26 cellular contexts compared by ENCODE assay signal in the genomic region with DNA sequence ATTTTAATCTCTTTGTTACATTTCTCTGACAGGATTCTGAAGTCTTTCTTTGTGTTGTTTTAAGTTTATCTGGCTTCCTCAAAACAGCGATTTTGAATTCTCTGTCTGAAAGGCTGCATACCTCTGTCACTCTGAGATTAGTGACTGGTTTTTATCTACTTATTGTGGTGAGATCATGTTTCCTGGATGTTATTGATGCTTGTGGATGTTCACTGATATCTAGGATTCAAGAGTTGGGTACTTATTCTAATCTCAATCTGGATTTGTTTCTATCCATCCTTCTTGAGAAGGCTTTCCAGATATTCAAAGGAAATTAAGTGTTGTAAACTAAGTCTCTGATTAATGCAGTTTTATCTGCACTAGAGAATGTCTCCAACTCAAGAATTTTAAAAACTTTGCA.
"Had no signal": no experiment of that assay in that cellular context is flagged by ENCODE, and none has a peak within 500 bp of the region (broad histone marks: within the 10 kb centered on the region; RNA-seq: fewer than 3 reads in every experiment).

No MANE protein-coding gene starts in this region.

- H3K36me3 Mint-ChIP-seq: activated naive CD8-positive, alpha-beta T cell treated with anti-CD3 and anti-CD28 coated beads, Interleukin-2, amount 10 ng/mL, durations not matched to agents 7 days and 5 days; stimulated activated memory B cell treated with anti-CD40 and anti-IgM and Interleukin-4, amounts not matched to agents 10 μg/mL and 1 μg/mL and 100 μg/mL, for 72 hours had no signal

- H3K4me3 Mint-ChIP-seq: activated naive CD4-positive, alpha-beta T cell treated with anti-CD3 and anti-CD28 coated beads for 36 hours; activated naive CD8-positive, alpha-beta T cell treated with anti-CD3 and anti-CD28 coated beads, Interleukin-2, amount 10 ng/mL, durations not matched to agents 7 days and 5 days; dendritic cell treated with granulocyte-macrophage colony-stimulating factor and Interleukin-4, amounts not matched to agents 40 ng/mL and 50 ng/mL, for 4 days; immature natural killer cell; natural killer cell treated with Interleukin-12 subunit alpha and Interleukin-12 subunit beta and Interleukin-15 and Interleukin-18, amount 100 ng/mL, for 72 hours; stimulated activated memory B cell treated with anti-CD40 and anti-IgM and Interleukin-4, amounts not matched to agents 10 μg/mL and 1 μg/mL and 100 μg/mL, for 72 hours had no signal

- FAIRE-seq: endometrium, frontal cortex, urothelium cell line had no signal

- H3K27ac ChIP-seq: body of pancreas, hepatocyte, left ventricle myocardium inferior, ovary, right lobe of liver, skin epidermis, stomach, transverse colon had no signal

- H3K36me3 ChIP-seq: left ventricle myocardium inferior, ovary, right lobe of liver, stomach, transverse colon had no signal

- H3K79me2 ChIP-seq: hepatocyte had no signal

- H3K4me3 ChIP-seq: body of pancreas, hepatocyte, left ventricle myocardium inferior, ovary, right lobe of liver, skin epidermis, stomach, transverse colon had no signal

- H3K9me3 ChIP-seq: body of pancreas, ovary, right lobe of liver, transverse colon had no signal

- H3K27me3 Mint-ChIP-seq: activated naive CD8-positive, alpha-beta T cell treated with anti-CD3 and anti-CD28 coated beads, Interleukin-2, amount 10 ng/mL, durations not matched to agents 7 days and 5 days; dendritic cell treated with granulocyte-macrophage colony-stimulating factor and Interleukin-4, amounts not matched to agents 40 ng/mL and 50 ng/mL, for 4 days; natural killer cell treated with Interleukin-12 subunit alpha and Interleukin-12 subunit beta and Interleukin-15 and Interleukin-18, amount 100 ng/mL, for 72 hours; stimulated activated memory B cell treated with anti-CD40 and anti-IgM and Interleukin-4, amounts not matched to agents 10 μg/mL and 1 μg/mL and 100 μg/mL, for 72 hours had no signal

- H3K4me2 ChIP-seq: hepatocyte had no signal

- ATAC-seq: body of pancreas; natural killer cell treated with Interleukin-12 subunit alpha and Interleukin-12 subunit beta and Interleukin-15 and Interleukin-18, amount 100 ng/mL, for 72 hours; right lobe of liver; stimulated activated memory B cell treated with anti-CD40 and anti-IgM and Interleukin-4, amounts not matched to agents 10 μg/mL and 1 μg/mL and 100 μg/mL, for 72 hours had no signal

- H3K4me1 ChIP-seq: body of pancreas, left ventricle myocardium inferior, right lobe of liver, stomach, transverse colon had no signal

- DNase-seq: activated CD4-positive, alpha-beta T cell treated with anti-CD3 and anti-CD28 coated beads for 4 hours; activated CD4-positive, alpha-beta T cell treated with anti-CD3 and anti-CD28 coated beads, Interleukin-2, amount 50 U/mL, for 48 hours; activated CD4-positive, CD25-positive, alpha-beta regulatory T cell; activated naive CD4-positive, alpha-beta T cell treated with anti-CD3 and anti-CD28 coated beads for 36 hours; activated naive CD8-positive, alpha-beta T cell treated with anti-CD3 and anti-CD28 coated beads, Interleukin-2, amount 10 ng/mL, durations not matched to agents 7 days and 5 days; activated T-cell treated with anti-CD3 and anti-CD28 coated beads, Interleukin-2, amount 50 U/mL, for 48 hours; amygdala; body of pancreas; effector CD4-positive, alpha-beta T cell; glutamatergic neuron; immature natural killer cell; left ventricle myocardium inferior; ovary; right lobe of liver; stimulated activated CD4-positive, alpha-beta T cell treated with anti-CD3 and anti-CD28 coated beads, Interleukin-15, amount 100 ng/mL, for 24 hours; stomach; T-helper 1 cell; transverse colon had no signal

- H3K27me3 ChIP-seq: body of pancreas, hepatocyte, ovary, right lobe of liver, stomach, transverse colon had no signal

- H3K27ac Mint-ChIP-seq: activated naive CD4-positive, alpha-beta T cell treated with anti-CD3 and anti-CD28 coated beads for 36 hours; activated naive CD8-positive, alpha-beta T cell treated with anti-CD3 and anti-CD28 coated beads, Interleukin-2, amount 10 ng/mL, durations not matched to agents 7 days and 5 days; dendritic cell treated with granulocyte-macrophage colony-stimulating factor and Interleukin-4, amounts not matched to agents 40 ng/mL and 50 ng/mL, for 4 days; immature natural killer cell; natural killer cell treated with Interleukin-12 subunit alpha and Interleukin-12 subunit beta and Interleukin-15 and Interleukin-18, amount 100 ng/mL, for 72 hours; stimulated activated memory B cell treated with anti-CD40 and anti-IgM and Interleukin-4, amounts not matched to agents 10 μg/mL and 1 μg/mL and 100 μg/mL, for 72 hours had no signal

- H2AFZ ChIP-seq: hepatocyte had no signal

- H3K4me1 Mint-ChIP-seq: activated naive CD8-positive, alpha-beta T cell treated with anti-CD3 and anti-CD28 coated beads, Interleukin-2, amount 10 ng/mL, durations not matched to agents 7 days and 5 days; immature natural killer cell; stimulated activated memory B cell treated with anti-CD40 and anti-IgM and Interleukin-4, amounts not matched to agents 10 μg/mL and 1 μg/mL and 100 μg/mL, for 72 hours had no signal
